17 cellular contexts compared by ENCODE assay signal in the genomic region with DNA sequence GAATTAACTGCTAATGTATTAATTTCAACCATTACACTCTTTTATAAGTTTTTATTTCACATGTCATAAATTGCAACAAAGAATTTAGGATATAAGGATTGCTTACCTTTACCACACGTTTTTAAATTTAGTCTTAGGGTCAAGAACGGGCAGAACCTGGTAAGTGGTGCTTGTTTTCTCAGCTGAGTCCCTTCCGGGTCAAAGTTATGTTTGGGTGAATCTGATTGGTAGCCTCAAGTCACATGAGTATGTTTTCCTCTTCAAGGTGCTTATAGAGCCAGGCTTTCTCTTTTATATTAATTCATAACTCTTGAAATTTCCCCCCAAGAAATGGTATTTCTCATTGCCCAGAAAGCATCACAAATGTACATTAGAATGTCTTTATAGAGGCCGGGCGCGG.
"Had no signal": no experiment of that assay in that cellular context is flagged by ENCODE, and none has a peak within 500 bp of the region (broad histone marks: within the 10 kb centered on the region; RNA-seq: fewer than 3 reads in every experiment).

No MANE protein-coding gene starts in this region.

- H3K4me1 ChIP-seq: esophagus muscularis mucosa, gastrocnemius medialis, heart right ventricle, left ventricle myocardium inferior, lower lobe of right lung, sigmoid colon, thyroid gland had no signal

- H3K9me3 ChIP-seq: esophagus muscularis mucosa, gastrocnemius medialis, left ventricle myocardium inferior, lower lobe of right lung, sigmoid colon, thyroid gland had no signal

- H3K4me3 ChIP-seq: esophagus muscularis mucosa, gastrocnemius medialis, heart right ventricle, left ventricle myocardium inferior, lower lobe of right lung, sigmoid colon, skin epidermis, thyroid gland had no signal

- H3K27ac ChIP-seq: epithelial cell of prostate, esophagus muscularis mucosa, gastrocnemius medialis, heart right ventricle, left ventricle myocardium inferior, lower lobe of right lung, sigmoid colon, skin epidermis, thyroid gland had no signal

- H3K36me3 ChIP-seq: esophagus muscularis mucosa, gastrocnemius medialis, heart right ventricle, left ventricle myocardium inferior, lower lobe of right lung, sigmoid colon, thyroid gland had no signal

- H3K27me3 ChIP-seq: esophagus muscularis mucosa, gastrocnemius medialis, heart right ventricle, sigmoid colon, thyroid gland had no signal

- ATAC-seq: effector memory CD8-positive, alpha-beta T cell; gastrocnemius medialis; heart right ventricle; left cardiac atrium; lower lobe of right lung; natural killer cell had no signal

- DNase-seq: effector memory CD8-positive, alpha-beta T cell; gastrocnemius medialis; heart right ventricle; immature natural killer cell; left cardiac atrium; left ventricle myocardium inferior; lower lobe of right lung; natural killer cell; posterior cingulate gyrus; stimulated activated CD4-positive, alpha-beta T cell treated with anti-CD3 and anti-CD28 coated beads, Interleukin-12 subunit alpha, Interleukin-12 subunit beta, amount 100 ng/mL, for 4 hours; stimulated activated CD4-positive, alpha-beta T cell treated with anti-CD3 and anti-CD28 coated beads, Interleukin-2, amount 100 ng/mL, for 48 hours; stimulated activated naive CD4-positive, alpha-beta T cell treated with Interleukin-2 at 50 U/mL for 16 hours; thyroid gland had no signal
